In genomic region chr4:140802591-140802990, GRCh38 we compare ENCODE assay signal across 29 cellular contexts. TPM values are rescaled to one million over a fixed set of nuclear protein-coding genes. Genes with fewer than 3 reads are reported as not detected.
"Had no signal": no experiment of that assay in that cellular context is flagged by ENCODE, and none has a peak within 500 bp of the region (broad histone marks: within the 10 kb centered on the region; RNA-seq: fewer than 3 reads in every experiment).

No MANE protein-coding gene starts in this region.

- H3K36me3 Mint-ChIP-seq: activated CD4-positive, alpha-beta memory T cell treated with anti-CD3 and anti-CD28 coated beads for 36 hours; activated naive CD4-positive, alpha-beta T cell treated with anti-CD3 and anti-CD28 coated beads, Interleukin-2, amount 50 U/mL, for 72 hours; WTC11 had no signal

- H3K9me3 ChIP-seq: adrenal gland, body of pancreas, breast epithelium, SJSA1, SK-N-SH had no signal

- ATAC-seq: activated naive CD4-positive, alpha-beta T cell treated with anti-CD3 and anti-CD28 coated beads, Interleukin-2, amount 50 U/mL, for 72 hours; activated T-cell treated with anti-CD3 and anti-CD28 coated beads, Interleukin-2, amount 50 U/mL, for 4 hours; body of pancreas; Panc1; WTC11 had no signal

- H3K27me3 ChIP-seq: adrenal gland, body of pancreas, breast epithelium, SJSA1 had no signal

- DNase-seq: activated CD4-positive, alpha-beta memory T cell treated with anti-CD3 and anti-CD28 coated beads for 36 hours; activated CD4-positive, alpha-beta T cell treated with anti-CD3 and anti-CD28 coated beads for 4 hours; activated CD4-positive, alpha-beta T cell treated with anti-CD3 and anti-CD28 coated beads, Interleukin-2, amount 50 U/mL, for 1 hour; activated CD4-positive, CD25-positive, alpha-beta regulatory T cell treated with anti-CD3 and anti-CD28 coated beads, Interleukin-2, amount 50 U/mL, for 72 hours; activated CD8-positive, alpha-beta memory T cell treated with anti-CD3 and anti-CD28 coated beads, Interleukin-2, amount 50 U/mL, for 4 hours; activated gamma-delta T cell treated with Interleukin-2 at 50 U/mL for 16 hours; activated naive CD4-positive, alpha-beta T cell treated with anti-CD3 and anti-CD28 coated beads for 36 hours; activated T-cell treated with anti-CD3 and anti-CD28 coated beads for 4 hours; activated T-cell treated with anti-CD3 and anti-CD28 coated beads, Interleukin-2, amount 50 U/mL, for 4 hours; adrenal gland; body of pancreas; NCI-H1105; NCI-H1417 treated with DMSO at 0.1 percent for 48 hours; NCI-H187 treated with DMSO at 0.1 percent for 48 hours; NCI-H2081; NCI-H345; NCI-H526 treated with DMSO at 0.1 percent for 48 hours; NCI-H774; SHP77; SK-N-SH had no signal

- H3K4me2 ChIP-seq: SK-N-SH had no signal

- H3K4me3 ChIP-seq: adrenal gland, body of pancreas, breast epithelium, coronary artery, SJSA1 had no signal

- H3K9ac ChIP-seq: SK-N-SH had no signal

- H3K4me1 ChIP-seq: adrenal gland, body of pancreas, breast epithelium, SJSA1 had no signal

- H3K4me3 Mint-ChIP-seq: activated CD4-positive, alpha-beta memory T cell treated with anti-CD3 and anti-CD28 coated beads for 36 hours; activated naive CD4-positive, alpha-beta T cell treated with anti-CD3 and anti-CD28 coated beads for 36 hours; activated T-cell treated with anti-CD3 and anti-CD28 coated beads, Interleukin-2, amount 50 U/mL, for 4 hours; activated T-helper 1 cell treated with anti-CD3 and anti-CD28 coated beads, Interleukin-12 subunit alpha, Interleukin-12 subunit beta, Interleukin-2, Interleukin-4 antibody, amounts not matched to agents 30 ng/mL and 10 ng/mL and 1 ng/mL, durations not matched to agents 14 hours and 24 hours and 36 hours; T-helper 1 cell treated with Interleukin-12 subunit alpha and Interleukin-12 subunit beta and Interleukin-4 antibody, amounts not matched to agents 30 μg/mL and 1 μg/mL, for 36 hours; T-helper 2 cell treated with Interferon-gamma antibody and Interleukin-4, amounts not matched to agents 5 μg/mL and 100 μg/mL, for 36 hours; WTC11 had no signal

- H3K27ac Mint-ChIP-seq: activated CD4-positive, alpha-beta memory T cell treated with anti-CD3 and anti-CD28 coated beads for 36 hours; activated naive CD4-positive, alpha-beta T cell treated with anti-CD3 and anti-CD28 coated beads for 36 hours; activated naive CD4-positive, alpha-beta T cell treated with anti-CD3 and anti-CD28 coated beads, Interleukin-2, amount 50 U/mL, for 72 hours; activated T-helper 1 cell treated with anti-CD3 and anti-CD28 coated beads, Interleukin-12 subunit alpha, Interleukin-12 subunit beta, Interleukin-2, Interleukin-4 antibody, amounts not matched to agents 30 ng/mL and 10 ng/mL and 1 ng/mL, durations not matched to agents 14 hours and 24 hours and 36 hours; T-helper 1 cell treated with Interleukin-12 subunit alpha and Interleukin-12 subunit beta and Interleukin-4 antibody, amounts not matched to agents 30 μg/mL and 1 μg/mL, for 36 hours; T-helper 2 cell treated with Interferon-gamma antibody and Interleukin-4, amounts not matched to agents 5 μg/mL and 100 μg/mL, for 36 hours; WTC11 had no signal

- H3K36me3 ChIP-seq: adrenal gland, breast epithelium, SJSA1 had no signal

- H3K27ac ChIP-seq: adrenal gland, body of pancreas, breast epithelium, coronary artery, SJSA1 had no signal

- H3K9me2 ChIP-seq: SK-N-SH had no signal

- H3K9me3 Mint-ChIP-seq: activated CD4-positive, alpha-beta memory T cell treated with anti-CD3 and anti-CD28 coated beads for 36 hours; activated naive CD4-positive, alpha-beta T cell treated with anti-CD3 and anti-CD28 coated beads for 36 hours; activated T-cell treated with anti-CD3 and anti-CD28 coated beads, Interleukin-2, amount 50 U/mL, for 4 hours; activated T-helper 1 cell treated with anti-CD3 and anti-CD28 coated beads, Interleukin-12 subunit alpha, Interleukin-12 subunit beta, Interleukin-2, Interleukin-4 antibody, amounts not matched to agents 30 ng/mL and 10 ng/mL and 1 ng/mL, durations not matched to agents 14 hours and 24 hours and 36 hours; T-helper 1 cell treated with Interleukin-12 subunit alpha and Interleukin-12 subunit beta and Interleukin-4 antibody, amounts not matched to agents 30 μg/mL and 1 μg/mL, for 36 hours; T-helper 2 cell treated with Interferon-gamma antibody and Interleukin-4, amounts not matched to agents 5 μg/mL and 100 μg/mL, for 36 hours had no signal

RNA-seq across cellular contexts. Expression of gene TBC1D9, which starts 46.4 kb away (rescaled TPM):
- total RNA-seq: activated T-helper 1 cell treated with anti-CD3 and anti-CD28 coated beads, Interleukin-12 subunit alpha, Interleukin-12 subunit beta, Interleukin-2, Interleukin-4 antibody, amounts not matched to agents 30 ng/mL and 10 ng/mL and 1 ng/mL, durations not matched to agents 14 hours and 24 hours and 36 hours had no signal
